29 cellular contexts compared by ENCODE assay signal in the genomic region with DNA sequence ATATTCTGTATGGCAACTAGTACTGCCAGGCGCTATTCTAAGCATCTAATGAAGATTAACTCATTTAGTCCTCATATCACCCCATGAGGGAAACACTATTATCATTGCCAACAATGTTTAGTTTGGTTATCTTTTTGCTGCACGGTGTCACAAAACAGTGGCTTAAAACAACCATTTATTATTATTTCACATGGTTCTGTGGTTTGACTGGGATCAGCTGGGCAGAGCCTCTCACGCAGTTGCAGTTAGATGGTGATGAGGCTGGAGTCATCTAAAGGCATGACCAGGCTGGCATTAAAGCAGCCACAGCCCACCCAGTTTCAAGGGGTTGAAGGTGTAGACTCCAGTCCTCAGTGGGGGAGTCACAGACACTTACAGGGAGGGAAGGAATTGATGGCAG. TPM values are rescaled to one million over a fixed set of nuclear protein-coding genes. Genes with fewer than 3 reads are reported as not detected.
DNase-seq lines count a peak whose midpoint lies in the region; ATAC-seq, FAIRE-seq and TF ChIP-seq lines count a peak whose summit lies in the region.
"Had no signal": no experiment of that assay in that cellular context is flagged by ENCODE, and none has a peak within 500 bp of the region (broad histone marks: within the 10 kb centered on the region; RNA-seq: fewer than 3 reads in every experiment).

No MANE protein-coding gene starts in this region.

- no peak overlapping the region for H3K27ac ChIP-seq in OCI-LY3 (ENCODE audit: low read length)
- no peak overlapping the region for H3K27ac ChIP-seq in H1 (ENCODE audit: low read depth, low read length)
- H3K27ac ChIP-seq: body of pancreas, lower lobe of right lung, upper lobe of left lung had no signal

- H4K91ac ChIP-seq in H1 (replicated peaks; ENCODE audit: insufficient read length, low read length): no peak overlapping the region

- H4K20me1 ChIP-seq in OCI-LY3 (ENCODE audit: insufficient read depth, low read length) (no peaks in the 10 kb centered on the region), H1 (replicated peaks in 1 of 2; ENCODE audit: control insufficient read depth in 1 of 2, insufficient read depth in 2 of 2, low read length in 2 of 2) (no peaks in the 10 kb centered on the region)

- H3K4me1 Mint-ChIP-seq in activated T-cell treated with anti-CD3 and anti-CD28 coated beads, Interleukin-2, amount 50 U/mL, for 72 hours (ENCODE audit: low read depth): peaks cover 28% of the 10 kb centered on the region
- H3K4me1 Mint-ChIP-seq in activated T-cell treated with anti-CD3 and anti-CD28 coated beads, Interleukin-2, amount 50 U/mL, for 4 hours (ENCODE audit: low read depth): peaks cover 13% of the 10 kb centered on the region
- peaks cover 9% of the 10 kb centered on the region in 2 donors for H3K4me1 Mint-ChIP-seq in stimulated activated naive B cell treated with anti-CD40 and anti-IgM and Interleukin-4, amounts not matched to agents 10 μg/mL and 1 μg/mL and 100 μg/mL, for 72 hours

- H3K56ac ChIP-seq in H1 (replicated peaks; ENCODE audit: insufficient read length, low read depth, low read length): no peak overlapping the region

- H3K23ac ChIP-seq in H1 (ENCODE audit: insufficient read length): no peak overlapping the region

- peak overlapping the region; percentile 62 for H3K27ac Mint-ChIP-seq in activated T-cell treated with anti-CD3 and anti-CD28 coated beads, Interleukin-2, amount 50 U/mL, for 72 hours
- peak overlapping the region; percentile 72 for H3K27ac Mint-ChIP-seq in stimulated activated naive B cell treated with anti-CD40 and anti-IgM and Interleukin-4, amounts not matched to agents 10 μg/mL and 1 μg/mL and 100 μg/mL, for 72 hours
- H3K27ac Mint-ChIP-seq: activated CD4-positive, alpha-beta T cell treated with anti-CD3 and anti-CD28 coated beads, Interleukin-2, amount 10 ng/mL, durations not matched to agents 7 days and 5 days; CD4-positive, alpha-beta T cell; natural killer cell had no signal

- no peak overlapping the region for H4K8ac ChIP-seq in H1 (ENCODE audit: extremely low read depth, insufficient read depth, low read length)

- H3K79me2 ChIP-seq in OCI-LY3 (ENCODE audit: low read length): no peaks in the 10 kb centered on the region
- no peaks in the 10 kb centered on the region for H3K79me2 ChIP-seq in H1 (ENCODE audit: control insufficient read depth in 1 of 2, insufficient read depth in 2 of 2, low read length in 2 of 2)

- H3K9me3 Mint-ChIP-seq in activated T-cell treated with anti-CD3 and anti-CD28 coated beads, Interleukin-2, amount 50 U/mL, for 72 hours: no peaks in the 10 kb centered on the region
- no peaks in the 10 kb centered on the region for H3K9me3 Mint-ChIP-seq in activated T-cell treated with anti-CD3 and anti-CD28 coated beads, Interleukin-2, amount 50 U/mL, for 4 hours
- no peaks in the 10 kb centered on the region for H3K9me3 Mint-ChIP-seq in stimulated activated naive B cell treated with anti-CD40 and anti-IgM and Interleukin-4, amounts not matched to agents 10 μg/mL and 1 μg/mL and 100 μg/mL, for 72 hours
- H3K9me3 Mint-ChIP-seq: activated CD4-positive, alpha-beta T cell treated with anti-CD3 and anti-CD28 coated beads, Interleukin-2, amount 10 ng/mL, durations not matched to agents 7 days and 5 days; CD4-positive, alpha-beta T cell; natural killer cell had no signal

- H3K36me3 ChIP-seq in OCI-LY3 (replicated peaks; ENCODE audit: low read depth, low read length) (no peaks in the 10 kb centered on the region), H1 (ENCODE audit: control insufficient read depth in 2 of 4, insufficient read depth in 4 of 4, low read length in 3 of 4) (no peaks in the 10 kb centered on the region)
- H3K36me3 ChIP-seq: adrenal gland, lower lobe of right lung, upper lobe of left lung had no signal

- H2AK5ac ChIP-seq in H1 (ENCODE audit: low read depth, low read length): no peak overlapping the region

- 0 out of 2 replicates have a peak overlapping the region, but pooled peaks have one; percentile 47 for H2AFZ ChIP-seq in OCI-LY3 (ENCODE audit: low read depth, low read length)
- no peak overlapping the region for H2AFZ ChIP-seq in H1 (ENCODE audit: low read length)

- H2BK15ac ChIP-seq in H1 (ENCODE audit: low read length): no peak overlapping the region

- CTCF ChIA-PET in H1 (lab: Charles Lee; ENCODE audit: partially characterized antibody): interaction anchor here (0.6 to 12.5 kb wide), 32 partner anchors 8 to 417 kb away, joined by 3 to 349 read pairs (median 5); no protein-coding TSS in a partner anchor

- DNase-seq in activated T-cell treated with anti-CD3 and anti-CD28 coated beads, Interleukin-2, amount 50 U/mL, for 72 hours: no peak
- no peak for DNase-seq in activated T-cell treated with anti-CD3 and anti-CD28 coated beads, Interleukin-2, amount 50 U/mL, for 4 hours
- DNase-seq in H1 (ENCODE audit: low read depth in 1 of 2, low spot score in 2 of 2) (no peak), NCI-H2227 treated with DMSO at 0.1 percent for 48 hours (lab: John Stamatoyannopoulos, UW) (no peak), NCI-H748 (lab: John Stamatoyannopoulos, UW; ENCODE audit: unreplicated experiment) (no peak)
- no peak for DNase-seq in stimulated activated naive B cell treated with anti-CD40 and anti-IgM and Interleukin-4, amounts not matched to agents 10 μg/mL and 1 μg/mL and 100 μg/mL, for 72 hours
- DNase-seq in activated CD8-positive, alpha-beta memory T cell treated with anti-CD3 and anti-CD28 coated beads, Interleukin-2, amount 50 U/mL, for 4 hours: no peak
- DNase-seq: activated CD4-positive, alpha-beta T cell treated with anti-CD3 and anti-CD28 coated beads, Interleukin-2, amount 10 ng/mL, durations not matched to agents 7 days and 5 days; activated naive CD4-positive, alpha-beta T cell; activated T-cell treated with anti-CD3 and anti-CD28 coated beads, Interleukin-2, amount 50 U/mL, for 48 hours; adrenal gland; body of pancreas; CD4-positive, alpha-beta T cell; dorsolateral prefrontal cortex; GOT3; hippocampal formation; KG1; lower lobe of right lung; mucosa of descending colon; natural killer cell; NCI-H2029; NCI-H526 treated with DMSO at 0.1 percent for 48 hours; nucleus accumbens; SIG-M5; stimulated activated CD4-positive, alpha-beta T cell treated with anti-CD3 and anti-CD28 coated beads, Interleukin-4, amount 100 ng/mL, for 24 hours; upper lobe of left lung had no signal

- no peaks in the 10 kb centered on the region for H3K27me3 ChIP-seq in OCI-LY3 (ENCODE audit: low read depth, low read length)
- no peaks in the 10 kb centered on the region for H3K27me3 ChIP-seq in H1 (replicated peaks in 1 of 4; ENCODE audit: control insufficient read depth in 3 of 4, extremely low read depth in 1 of 4, insufficient read depth in 3 of 4, low read length in 3 of 4)
- H3K27me3 ChIP-seq: adrenal gland, body of pancreas, dorsolateral prefrontal cortex, upper lobe of left lung had no signal

- H2BK20ac ChIP-seq in H1 (ENCODE audit: low read length): no peak overlapping the region

- H3K14ac ChIP-seq in H1 (ENCODE audit: insufficient read length): no peak overlapping the region

- no peak for TF ChIP-seq CTCF in OCI-LY3 (IDR thresholded peaks at IDR 0.05; ENCODE audit: low read depth, low read length)
- no peak for TF ChIP-seq CTCF in H1 (IDR thresholded peaks at IDR 0.05; ENCODE audit: control extremely low read depth in 1 of 3, insufficient read depth in 1 of 3, low read depth in 1 of 3, low read length in 3 of 3)

- TF ChIP-seq POLR2A in H1 (IDR thresholded peaks at IDR 0.05; ENCODE audit: control extremely low read depth in 1 of 2, low read depth in 2 of 2, low read length in 2 of 2): no peak

- no peak for FAIRE-seq in H1 (lab: Jason Lieb, UNC)
- FAIRE-seq: endometrium, HTR-8/SVneo had no signal

- no peak for TF ChIP-seq EP300 in H1 (IDR thresholded peaks at IDR 0.05; ENCODE audit: borderline replicate concordance in 1 of 2, low read depth in 2 of 2, low read length in 2 of 2)

- H3K4me1 ChIP-seq in OCI-LY3 (ENCODE audit: low read length): peaks cover 15% of the 10 kb centered on the region
- H3K4me1 ChIP-seq in H1 (replicated peaks in 1 of 4; ENCODE audit: control insufficient read depth in 3 of 4, insufficient read depth in 4 of 4, low read length in 3 of 4): peaks cover 0 to 3% (median 0%) of the 10 kb centered on the region in 4 experiments; a peak in 3 of 7 replicates

- no peak overlapping the region for H2BK120ac ChIP-seq in H1 (replicated peaks; ENCODE audit: low read depth, low read length)

- H3K4me3 ChIP-seq in OCI-LY3 (ENCODE audit: low read length): no peak overlapping the region
- no peak overlapping the region for H3K4me3 ChIP-seq in H1 (ENCODE audit: extremely low read depth in 1 of 4, insufficient read depth in 2 of 4, low read depth in 3 of 4, low read length in 4 of 4)
- H3K4me3 ChIP-seq: body of pancreas, lower lobe of right lung, mucosa of descending colon, upper lobe of left lung had no signal

- WGBS in H1 (ENCODE audit: extremely low coverage in 1 of 2, insufficient coverage in 1 of 2, insufficient read length in 1 of 2, insufficient replicate concordance in 2 of 2, low coverage in 1 of 2, low lambda C conversion rate in 2 of 2, missing lambda C conversion rate in 1 of 2), 2 experiments: 88% methylated on average over 3 of the region's 3 CpGs; no CpG with 5 or more reads in 1 of the 2 experiments

- no peak for TF ChIP-seq RAD21 in H1 (IDR thresholded peaks at IDR 0.05 in 1 of 2, conservative IDR thresholded peaks at IDR 0.05 in 1 of 2; ENCODE audit: low read depth in 2 of 2, low read length in 2 of 2)

- H4K5ac ChIP-seq in H1 (ENCODE audit: insufficient read length, low read depth, low read length): no peak overlapping the region

- no peak overlapping the region for H3K4ac ChIP-seq in H1 (replicated peaks; ENCODE audit: insufficient read length, low read depth, low read length)

- H3K4me3 Mint-ChIP-seq in activated T-cell treated with anti-CD3 and anti-CD28 coated beads, Interleukin-2, amount 50 U/mL, for 72 hours: no peak overlapping the region
- H3K4me3 Mint-ChIP-seq in activated T-cell treated with anti-CD3 and anti-CD28 coated beads, Interleukin-2, amount 50 U/mL, for 4 hours: no peak overlapping the region
- H3K4me3 Mint-ChIP-seq in stimulated activated naive B cell treated with anti-CD40 and anti-IgM and Interleukin-4, amounts not matched to agents 10 μg/mL and 1 μg/mL and 100 μg/mL, for 72 hours: no peak overlapping the region
- H3K4me3 Mint-ChIP-seq: activated CD4-positive, alpha-beta T cell treated with anti-CD3 and anti-CD28 coated beads, Interleukin-2, amount 10 ng/mL, durations not matched to agents 7 days and 5 days; CD4-positive, alpha-beta T cell; natural killer cell had no signal

- H3K36me3 Mint-ChIP-seq in activated T-cell treated with anti-CD3 and anti-CD28 coated beads, Interleukin-2, amount 50 U/mL, for 72 hours (ENCODE audit: insufficient read depth in 2 of 2): no peaks in the 10 kb centered on the region
- no peaks in the 10 kb centered on the region for H3K36me3 Mint-ChIP-seq in activated T-cell treated with anti-CD3 and anti-CD28 coated beads, Interleukin-2, amount 50 U/mL, for 4 hours (ENCODE audit: insufficient read depth)
- no peaks in the 10 kb centered on the region for H3K36me3 Mint-ChIP-seq in stimulated activated naive B cell treated with anti-CD40 and anti-IgM and Interleukin-4, amounts not matched to agents 10 μg/mL and 1 μg/mL and 100 μg/mL, for 72 hours
- H3K36me3 Mint-ChIP-seq: natural killer cell had no signal

- no peak for ATAC-seq in activated T-cell treated with anti-CD3 and anti-CD28 coated beads, Interleukin-2, amount 50 U/mL, for 72 hours (replicated peaks in 1 of 2)
- ATAC-seq in activated T-cell treated with anti-CD3 and anti-CD28 coated beads, Interleukin-2, amount 50 U/mL, for 4 hours: no peak
- ATAC-seq in stimulated activated naive B cell treated with anti-CD40 and anti-IgM and Interleukin-4, amounts not matched to agents 10 μg/mL and 1 μg/mL and 100 μg/mL, for 72 hours (replicated peaks): no peak
- ATAC-seq: body of pancreas, lower lobe of right lung, mucosa of descending colon had no signal

- H3K27me3 Mint-ChIP-seq in activated T-cell treated with anti-CD3 and anti-CD28 coated beads, Interleukin-2, amount 50 U/mL, for 72 hours (ENCODE audit: low read depth): no peaks in the 10 kb centered on the region
- H3K27me3 Mint-ChIP-seq in activated T-cell treated with anti-CD3 and anti-CD28 coated beads, Interleukin-2, amount 50 U/mL, for 4 hours (ENCODE audit: low read depth): no peaks in the 10 kb centered on the region
- H3K27me3 Mint-ChIP-seq in stimulated activated naive B cell treated with anti-CD40 and anti-IgM and Interleukin-4, amounts not matched to agents 10 μg/mL and 1 μg/mL and 100 μg/mL, for 72 hours: peaks cover 0 to 7% of the 10 kb centered on the region in 2 donors
- H3K27me3 Mint-ChIP-seq: activated CD4-positive, alpha-beta T cell treated with anti-CD3 and anti-CD28 coated beads, Interleukin-2, amount 10 ng/mL, durations not matched to agents 7 days and 5 days; CD4-positive, alpha-beta T cell had no signal

- H2BK12ac ChIP-seq in H1 (ENCODE audit: low read depth, low read length): 0 out of 2 replicates have a peak overlapping the region, but pooled peaks have one; percentile 10

- H3K18ac ChIP-seq in H1 (ENCODE audit: extremely low read depth, low read length): no peak overlapping the region

- no peak overlapping the region for H3K9ac ChIP-seq in OCI-LY3 (ENCODE audit: low read length)
- no peak overlapping the region for H3K9ac ChIP-seq in H1 (replicated peaks in 1 of 4; ENCODE audit: extremely low read depth in 1 of 4, low read depth in 3 of 4, low read length in 3 of 4)

- no peaks in the 10 kb centered on the region for H3K23me2 ChIP-seq in H1 (ENCODE audit: low read depth, low read length)

- POLR2A ChIA-PET in H1 (lab: Charles Lee; ENCODE audit: partially characterized antibody): interaction anchor here (1.2 to 1.7 kb wide), 3 partner anchors 12 to 145 kb away, joined by 3 to 4 read pairs (median 3); no protein-coding TSS in a partner anchor

- no peaks in the 10 kb centered on the region for H3K9me3 ChIP-seq in OCI-LY3 (ENCODE audit: insufficient read depth, low read length)
- no peaks in the 10 kb centered on the region for H3K9me3 ChIP-seq in H1 (ENCODE audit: insufficient read depth in 2 of 2, low read depth in 1 of 2, low read length in 1 of 2)
- H3K9me3 ChIP-seq: adrenal gland, body of pancreas, lower lobe of right lung, mucosa of descending colon, upper lobe of left lung had no signal

- H3K4me2 ChIP-seq in OCI-LY3 (ENCODE audit: low read length) (peak overlapping the region; percentile 56; the same call in 1 of the 2 replicates), H1 (ENCODE audit: insufficient read depth in 1 of 2, low read depth in 2 of 2, low read length in 2 of 2) (no peak overlapping the region)

- no peaks in the 10 kb centered on the region for H3K79me1 ChIP-seq in H1 (ENCODE audit: low read depth, low read length)

- no peak overlapping the region for H2BK5ac ChIP-seq in H1 (ENCODE audit: low read depth, low read length)

RNA-seq across cellular contexts. Expression of gene RASA2, which starts 32.8 kb away (rescaled TPM):
- 10 to 100 TPM; 34.4 to 37.3 TPM for total RNA-seq in activated T-cell treated with anti-CD3 and anti-CD28 coated beads, Interleukin-2, amount 50 U/mL, for 72 hours
- 10 to 100 TPM; 31.0 to 37.0 (median 32.4) TPM for total RNA-seq in activated T-cell treated with anti-CD3 and anti-CD28 coated beads, Interleukin-2, amount 50 U/mL, for 4 hours
- total RNA-seq in H1 (2021; fragmentation: NEBNext Ultra II Directional; extraction: Animal tissue kit (Norgen Biotek cat#: 25700)): 15.9 and 16.6 TPM in 2 replicates
- polyA plus RNA-seq in H1 (2011; rRNA removed): 2.6 and 3.5 TPM in 2 replicates
- polyA plus RNA-seq in H1 (2011; cell fraction: cytosol; rRNA removed): 6.7 TPM
- polyA plus RNA-seq in H1 (2011; cell fraction: nucleus; rRNA removed): 2.2 TPM
- 4.6 to 8.1 TPM (median 6.2 TPM) in 4 replicates for polyA plus RNA-seq in H1 (2012, experiment 1 of 2)
- 0.55 TPM for polyA plus RNA-seq in H1 (2012, experiment 2 of 2)
- 7.1 TPM for polyA plus RNA-seq in H1 (2013, experiment 1 of 2)
- 7.3 TPM for polyA plus RNA-seq in H1 (2013, experiment 2 of 2)
- 11.0 and 14.5 TPM in 2 replicates for polyA minus RNA-seq in H1 (2011; rRNA and poly(A)+ RNA removed)
- 11.8 TPM for polyA minus RNA-seq in H1 (2011; cell fraction: cytosol; rRNA and poly(A)+ RNA removed)
- polyA minus RNA-seq in H1 (2011; cell fraction: nucleus; rRNA and poly(A)+ RNA removed): 13.7 TPM
